ENCODE assay signal across 2 cellular contexts in the genomic region with DNA sequence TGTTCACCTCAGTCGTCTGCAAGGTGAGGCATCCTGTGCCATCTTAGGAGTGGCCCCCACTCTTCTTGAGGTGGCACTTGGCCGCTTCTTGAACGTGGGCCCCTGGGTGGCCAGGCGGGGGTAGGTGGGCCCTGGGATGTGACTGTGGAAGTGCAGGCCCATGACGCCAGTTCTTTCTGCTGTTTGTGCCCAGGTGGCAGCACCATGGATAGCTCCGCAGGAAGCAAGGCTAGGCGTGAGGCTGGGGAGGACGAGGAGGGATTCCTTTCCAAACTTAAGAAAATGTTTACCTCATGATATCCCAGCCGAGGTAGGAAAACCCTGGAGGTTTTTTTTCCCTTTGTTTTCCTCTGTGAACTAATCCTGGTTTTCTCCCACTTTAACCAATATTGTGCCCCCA.
A peak's percentile ranks its signal among the peaks of the same experiment; 100 is the strongest.
TF ChIP-seq lines count a peak whose summit lies in the region.

No MANE protein-coding gene starts in this region.

TF ChIP-seq in SK-N-SH, 30 proteins besides CTCF, POLR2A, EP300 and RAD21:
- TF ChIP-seq, protein P1, sequence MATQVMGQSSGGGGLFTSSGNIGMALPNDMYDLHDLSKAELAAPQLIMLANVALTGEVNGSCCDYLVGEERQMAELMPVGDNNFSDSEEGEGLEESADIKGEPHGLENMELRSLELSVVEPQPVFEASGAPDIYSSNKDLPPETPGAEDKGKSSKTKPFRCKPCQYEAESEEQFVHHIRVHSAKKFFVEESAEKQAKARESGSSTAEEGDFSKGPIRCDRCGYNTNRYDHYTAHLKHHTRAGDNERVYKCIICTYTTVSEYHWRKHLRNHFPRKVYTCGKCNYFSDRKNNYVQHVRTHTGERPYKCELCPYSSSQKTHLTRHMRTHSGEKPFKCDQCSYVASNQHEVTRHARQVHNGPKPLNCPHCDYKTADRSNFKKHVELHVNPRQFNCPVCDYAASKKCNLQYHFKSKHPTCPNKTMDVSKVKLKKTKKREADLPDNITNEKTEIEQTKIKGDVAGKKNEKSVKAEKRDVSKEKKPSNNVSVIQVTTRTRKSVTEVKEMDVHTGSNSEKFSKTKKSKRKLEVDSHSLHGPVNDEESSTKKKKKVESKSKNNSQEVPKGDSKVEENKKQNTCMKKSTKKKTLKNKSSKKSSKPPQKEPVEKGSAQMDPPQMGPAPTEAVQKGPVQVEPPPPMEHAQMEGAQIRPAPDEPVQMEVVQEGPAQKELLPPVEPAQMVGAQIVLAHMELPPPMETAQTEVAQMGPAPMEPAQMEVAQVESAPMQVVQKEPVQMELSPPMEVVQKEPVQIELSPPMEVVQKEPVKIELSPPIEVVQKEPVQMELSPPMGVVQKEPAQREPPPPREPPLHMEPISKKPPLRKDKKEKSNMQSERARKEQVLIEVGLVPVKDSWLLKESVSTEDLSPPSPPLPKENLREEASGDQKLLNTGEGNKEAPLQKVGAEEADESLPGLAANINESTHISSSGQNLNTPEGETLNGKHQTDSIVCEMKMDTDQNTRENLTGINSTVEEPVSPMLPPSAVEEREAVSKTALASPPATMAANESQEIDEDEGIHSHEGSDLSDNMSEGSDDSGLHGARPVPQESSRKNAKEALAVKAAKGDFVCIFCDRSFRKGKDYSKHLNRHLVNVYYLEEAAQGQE (IDR thresholded peaks at IDR 0.05; ENCODE audit: low read depth, low read length): peak; percentile 93
- TF ChIP-seq, protein P2, sequence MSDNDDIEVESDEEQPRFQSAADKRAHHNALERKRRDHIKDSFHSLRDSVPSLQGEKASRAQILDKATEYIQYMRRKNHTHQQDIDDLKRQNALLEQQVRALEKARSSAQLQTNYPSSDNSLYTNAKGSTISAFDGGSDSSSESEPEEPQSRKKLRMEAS (IDR thresholded peaks at IDR 0.05; ENCODE audit: low read depth): no peak

TF ChIP-seq in SK-N-SH treated with all-trans-retinoic acid at 6 μM for 48 hours, 23 proteins besides CTCF, POLR2A, EP300 and RAD21 (continued from another document):
- TF ChIP-seq, protein P3, sequence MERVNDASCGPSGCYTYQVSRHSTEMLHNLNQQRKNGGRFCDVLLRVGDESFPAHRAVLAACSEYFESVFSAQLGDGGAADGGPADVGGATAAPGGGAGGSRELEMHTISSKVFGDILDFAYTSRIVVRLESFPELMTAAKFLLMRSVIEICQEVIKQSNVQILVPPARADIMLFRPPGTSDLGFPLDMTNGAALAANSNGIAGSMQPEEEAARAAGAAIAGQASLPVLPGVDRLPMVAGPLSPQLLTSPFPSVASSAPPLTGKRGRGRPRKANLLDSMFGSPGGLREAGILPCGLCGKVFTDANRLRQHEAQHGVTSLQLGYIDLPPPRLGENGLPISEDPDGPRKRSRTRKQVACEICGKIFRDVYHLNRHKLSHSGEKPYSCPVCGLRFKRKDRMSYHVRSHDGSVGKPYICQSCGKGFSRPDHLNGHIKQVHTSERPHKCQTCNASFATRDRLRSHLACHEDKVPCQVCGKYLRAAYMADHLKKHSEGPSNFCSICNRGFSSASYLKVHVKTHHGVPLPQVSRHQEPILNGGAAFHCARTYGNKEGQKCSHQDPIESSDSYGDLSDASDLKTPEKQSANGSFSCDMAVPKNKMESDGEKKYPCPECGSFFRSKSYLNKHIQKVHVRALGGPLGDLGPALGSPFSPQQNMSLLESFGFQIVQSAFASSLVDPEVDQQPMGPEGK (CRISPR knock-in tag; IDR thresholded peaks at IDR 0.05; ENCODE audit: borderline replicate concordance): no peak
- TF ChIP-seq ZFP30 (CRISPR knock-in tag; IDR thresholded peaks at IDR 0.05): no peak
- no peak for TF ChIP-seq ESRRG (CRISPR knock-in tag; IDR thresholded peaks at IDR 0.05)
- TF ChIP-seq ISL1 (CRISPR knock-in tag; IDR thresholded peaks at IDR 0.05): no peak
- TF ChIP-seq CSDC2 (CRISPR knock-in tag; IDR thresholded peaks at IDR 0.05): no peak
- TF ChIP-seq, protein P4, sequence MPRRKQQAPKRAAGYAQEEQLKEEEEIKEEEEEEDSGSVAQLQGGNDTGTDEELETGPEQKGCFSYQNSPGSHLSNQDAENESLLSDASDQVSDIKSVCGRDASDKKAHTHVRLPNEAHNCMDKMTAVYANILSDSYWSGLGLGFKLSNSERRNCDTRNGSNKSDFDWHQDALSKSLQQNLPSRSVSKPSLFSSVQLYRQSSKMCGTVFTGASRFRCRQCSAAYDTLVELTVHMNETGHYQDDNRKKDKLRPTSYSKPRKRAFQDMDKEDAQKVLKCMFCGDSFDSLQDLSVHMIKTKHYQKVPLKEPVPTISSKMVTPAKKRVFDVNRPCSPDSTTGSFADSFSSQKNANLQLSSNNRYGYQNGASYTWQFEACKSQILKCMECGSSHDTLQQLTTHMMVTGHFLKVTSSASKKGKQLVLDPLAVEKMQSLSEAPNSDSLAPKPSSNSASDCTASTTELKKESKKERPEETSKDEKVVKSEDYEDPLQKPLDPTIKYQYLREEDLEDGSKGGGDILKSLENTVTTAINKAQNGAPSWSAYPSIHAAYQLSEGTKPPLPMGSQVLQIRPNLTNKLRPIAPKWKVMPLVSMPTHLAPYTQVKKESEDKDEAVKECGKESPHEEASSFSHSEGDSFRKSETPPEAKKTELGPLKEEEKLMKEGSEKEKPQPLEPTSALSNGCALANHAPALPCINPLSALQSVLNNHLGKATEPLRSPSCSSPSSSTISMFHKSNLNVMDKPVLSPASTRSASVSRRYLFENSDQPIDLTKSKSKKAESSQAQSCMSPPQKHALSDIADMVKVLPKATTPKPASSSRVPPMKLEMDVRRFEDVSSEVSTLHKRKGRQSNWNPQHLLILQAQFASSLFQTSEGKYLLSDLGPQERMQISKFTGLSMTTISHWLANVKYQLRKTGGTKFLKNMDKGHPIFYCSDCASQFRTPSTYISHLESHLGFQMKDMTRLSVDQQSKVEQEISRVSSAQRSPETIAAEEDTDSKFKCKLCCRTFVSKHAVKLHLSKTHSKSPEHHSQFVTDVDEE (CRISPR knock-in tag; IDR thresholded peaks at IDR 0.05): no peak
- TF ChIP-seq PPARA (CRISPR knock-in tag; IDR thresholded peaks at IDR 0.05; ENCODE audit: borderline replicate concordance): no peak
